ENCODE assay signal across 9 cellular contexts in genomic region chr19:48954011-48954594, GRCh38. TPM values are rescaled to one million over a fixed set of nuclear protein-coding genes. Genes with fewer than 3 reads are reported as not detected.
A peak's percentile ranks its signal among the peaks of the same experiment; 100 is the strongest.
DNase-seq lines count a peak whose midpoint lies in the region; ATAC-seq and TF ChIP-seq lines count a peak whose summit lies in the region.
"Had no signal": no experiment of that assay in that cellular context is flagged by ENCODE, and none has a peak within 500 bp of the region (broad histone marks: within the 10 kb centered on the region; RNA-seq: fewer than 3 reads in every experiment).

No MANE protein-coding gene starts in this region.

- no peak for TF ChIP-seq CTCF in AG09309 (IDR thresholded peaks at IDR 0.05; ENCODE audit: control insufficient read depth, insufficient read depth, low read depth, low read length, missing control alignments)
- no peak for TF ChIP-seq CTCF in coronary artery (IDR thresholded peaks at IDR 0.05)
- TF ChIP-seq CTCF in natural killer cell (IDR thresholded peaks at IDR 0.05) = no peak

- intact Hi-C loops in natural killer cell (cut with micrococcal nuclease) = loop anchor here (1.0 kb wide), 1 partner anchor 11 kb away; the partner anchor contains the start of gene FTL

- H3K9me3 Mint-ChIP-seq in natural killer cell = no peaks in the 10 kb centered on the region

- DNase-seq in AG09309 (ENCODE audit: low read depth) (no peak), coronary artery (ENCODE audit: low spot score) (no peak), natural killer cell (no peak), islet precursor cell (no peak), NCI-H128 (lab: John Stamatoyannopoulos, UW; ENCODE audit: unreplicated experiment) (no peak), NCI-H69 (lab: John Stamatoyannopoulos, UW) (no peak), CD1c-positive myeloid dendritic cell (ENCODE audit: extremely low spot score) (no peak)

- peak in 1 of 3 donors; percentile 12 for ATAC-seq in natural killer cell

- H3K27ac ChIP-seq in KOPT-K1 (ENCODE audit: low read depth, low read length, poor library complexity, severe bottlenecking) (peak overlapping the region; percentile 88), coronary artery (peak overlapping the region; percentile 86 to 88)

- H3K4me3 ChIP-seq in AG09309 (ENCODE audit: control insufficient read depth, low read depth, low read length) (peak overlapping the region; percentile 36), coronary artery (peak overlapping the region; percentile 87)

- no peaks in the 10 kb centered on the region for H3K9me3 ChIP-seq in KOPT-K1 (ENCODE audit: insufficient read depth, low read length, poor library complexity, severe bottlenecking)

- H3K4me3 Mint-ChIP-seq in natural killer cell = peak overlapping the region; percentile 93

- peaks cover 14 to 20% of the 10 kb centered on the region in 2 donors for H3K4me1 Mint-ChIP-seq in natural killer cell

- no peaks in the 10 kb centered on the region for H3K36me3 Mint-ChIP-seq in natural killer cell

- H3K27ac Mint-ChIP-seq in natural killer cell = peak overlapping the region; percentile 79 to 85

- no peaks in the 10 kb centered on the region for H3K27me3 Mint-ChIP-seq in natural killer cell (ENCODE audit: low read depth in 2 of 2)

- H3K36me3 ChIP-seq in KOPT-K1 (ENCODE audit: insufficient read depth, low read length) = peaks cover 22% of the 10 kb centered on the region

RNA-seq across cellular contexts. Expression of gene BAX, which starts 0.6 kb away (rescaled TPM):
- 100 to 1,000 TPM; 117 to 133 (median 120) TPM for total RNA-seq in natural killer cell

RNA-seq across cellular contexts. Expression of gene FTL, which starts 11.0 kb away (rescaled TPM):
- total RNA-seq in natural killer cell = 1,000 to 10,000 TPM in 2 of 3 donors, 100 to 1,000 TPM in 1; 554 to 1,168 (median 1,024) TPM

RNA-seq across cellular contexts. Expression of gene DHDH, which starts 20.6 kb away (rescaled TPM):
- not detected for total RNA-seq in natural killer cell
- total RNA-seq: T-helper 1 cell treated with Interleukin-12 subunit alpha and Interleukin-12 subunit beta and Interleukin-4 antibody, amounts not matched to agents 30 ng/mL and 1 ng/mL, for 36 hours had no signal

RNA-seq across cellular contexts. Expression of gene GYS1, which starts 39.0 kb away (rescaled TPM):
- total RNA-seq in natural killer cell = 10 to 100 TPM; 31.6 to 34.5 (median 34.4) TPM

RNA-seq across cellular contexts. Expression of gene RUVBL2, which starts 39.6 kb away (rescaled TPM):
- total RNA-seq in natural killer cell = 10 to 100 TPM; 23.6 to 28.3 (median 26.5) TPM
